ENCODE assay signal across 1 cellular context in the genomic region with DNA sequence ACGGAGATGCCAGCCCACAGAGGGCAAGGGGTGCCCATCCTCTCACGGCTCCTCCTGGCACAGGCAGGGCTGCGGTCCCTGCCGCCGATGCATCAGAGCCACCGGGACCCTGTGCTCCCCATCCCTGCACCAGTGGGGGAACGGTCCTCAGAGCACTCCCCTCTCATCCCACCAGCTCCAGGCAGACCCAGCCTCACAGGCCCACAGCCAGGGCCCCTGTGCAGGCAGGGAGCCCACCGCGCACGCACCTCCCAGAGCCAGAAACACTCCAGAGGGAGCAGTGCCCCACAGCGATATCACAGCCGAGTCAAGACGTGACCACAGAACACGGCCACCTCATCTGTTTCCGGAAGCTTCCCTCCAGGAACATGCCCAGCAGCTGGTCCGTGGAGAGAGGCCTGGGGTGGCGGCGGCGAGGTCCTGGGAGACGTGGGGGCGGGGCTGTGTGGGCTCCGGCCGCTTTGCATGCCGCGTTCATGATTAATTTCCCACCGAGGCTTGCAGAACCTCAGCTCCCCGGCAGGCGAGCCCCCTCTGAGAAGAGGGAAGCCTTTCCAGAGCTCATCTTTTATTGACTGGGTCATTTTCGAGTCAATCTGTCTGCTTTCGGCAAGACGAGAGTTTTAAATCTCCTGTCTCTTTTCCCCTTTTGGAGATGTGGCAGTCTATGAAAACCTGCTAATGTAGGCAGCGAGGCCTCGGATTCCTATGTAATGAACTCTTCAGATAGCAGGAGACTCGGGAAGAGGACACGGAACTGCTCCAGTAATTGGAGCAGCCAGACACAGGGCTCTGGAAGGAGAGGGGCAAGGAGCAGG.
TF ChIP-seq lines count a peak whose summit lies in the region.

No MANE protein-coding gene starts in this region.

TF ChIP-seq in SK-N-SH treated with all-trans-retinoic acid at 6 μM for 48 hours, 23 proteins besides CTCF, POLR2A, EP300 and RAD21 (continued from another document):
- TF ChIP-seq, protein P1, sequence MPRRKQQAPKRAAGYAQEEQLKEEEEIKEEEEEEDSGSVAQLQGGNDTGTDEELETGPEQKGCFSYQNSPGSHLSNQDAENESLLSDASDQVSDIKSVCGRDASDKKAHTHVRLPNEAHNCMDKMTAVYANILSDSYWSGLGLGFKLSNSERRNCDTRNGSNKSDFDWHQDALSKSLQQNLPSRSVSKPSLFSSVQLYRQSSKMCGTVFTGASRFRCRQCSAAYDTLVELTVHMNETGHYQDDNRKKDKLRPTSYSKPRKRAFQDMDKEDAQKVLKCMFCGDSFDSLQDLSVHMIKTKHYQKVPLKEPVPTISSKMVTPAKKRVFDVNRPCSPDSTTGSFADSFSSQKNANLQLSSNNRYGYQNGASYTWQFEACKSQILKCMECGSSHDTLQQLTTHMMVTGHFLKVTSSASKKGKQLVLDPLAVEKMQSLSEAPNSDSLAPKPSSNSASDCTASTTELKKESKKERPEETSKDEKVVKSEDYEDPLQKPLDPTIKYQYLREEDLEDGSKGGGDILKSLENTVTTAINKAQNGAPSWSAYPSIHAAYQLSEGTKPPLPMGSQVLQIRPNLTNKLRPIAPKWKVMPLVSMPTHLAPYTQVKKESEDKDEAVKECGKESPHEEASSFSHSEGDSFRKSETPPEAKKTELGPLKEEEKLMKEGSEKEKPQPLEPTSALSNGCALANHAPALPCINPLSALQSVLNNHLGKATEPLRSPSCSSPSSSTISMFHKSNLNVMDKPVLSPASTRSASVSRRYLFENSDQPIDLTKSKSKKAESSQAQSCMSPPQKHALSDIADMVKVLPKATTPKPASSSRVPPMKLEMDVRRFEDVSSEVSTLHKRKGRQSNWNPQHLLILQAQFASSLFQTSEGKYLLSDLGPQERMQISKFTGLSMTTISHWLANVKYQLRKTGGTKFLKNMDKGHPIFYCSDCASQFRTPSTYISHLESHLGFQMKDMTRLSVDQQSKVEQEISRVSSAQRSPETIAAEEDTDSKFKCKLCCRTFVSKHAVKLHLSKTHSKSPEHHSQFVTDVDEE (CRISPR knock-in tag; IDR thresholded peaks at IDR 0.05) = no peak
- no peak for TF ChIP-seq TCF4 (CRISPR knock-in tag; IDR thresholded peaks at IDR 0.05; ENCODE audit: borderline replicate concordance)
- no peak for TF ChIP-seq ZFP3 (CRISPR knock-in tag; IDR thresholded peaks at IDR 0.05)
- TF ChIP-seq ZC3H10 (CRISPR knock-in tag; IDR thresholded peaks at IDR 0.05) = no peak
- no peak for TF ChIP-seq CSRNP3 (CRISPR knock-in tag; IDR thresholded peaks at IDR 0.05)
